Comparison of ENCODE assay signal across 21 cellular contexts in the genomic region with DNA sequence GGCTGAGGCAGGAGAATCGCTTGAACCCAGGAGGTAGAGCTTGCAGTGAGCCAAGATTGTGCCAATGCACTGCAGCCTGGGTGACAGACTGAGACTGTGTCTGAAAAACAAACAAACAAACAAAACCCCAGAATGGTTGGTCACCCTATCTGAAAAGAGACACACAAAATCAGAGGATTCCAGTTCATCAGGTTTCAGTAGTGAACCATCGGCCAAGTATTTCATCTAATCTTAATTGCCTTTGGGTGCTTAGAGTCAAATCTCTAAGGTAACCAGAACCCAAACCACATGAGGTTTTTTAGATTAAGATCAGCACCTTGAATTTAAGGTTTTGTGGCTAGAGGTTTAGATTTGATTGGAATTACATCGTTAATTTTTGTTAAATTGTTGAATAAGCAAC. TPM values are rescaled to one million over a fixed set of nuclear protein-coding genes. Genes with fewer than 3 reads are reported as not detected.
DNase-seq lines count a peak whose midpoint lies in the region; ATAC-seq, FAIRE-seq and TF ChIP-seq lines count a peak whose summit lies in the region.
"Had no signal": no experiment of that assay in that cellular context is flagged by ENCODE, and none has a peak within 500 bp of the region (broad histone marks: within the 10 kb centered on the region; RNA-seq: fewer than 3 reads in every experiment).

No MANE protein-coding gene starts in this region.

- H3K36me3 ChIP-seq in CD4-positive, CD25-positive, alpha-beta regulatory T cell (ENCODE audit: control insufficient read depth, insufficient read depth, low read length): peaks cover 18% of the 10 kb centered on the region
- H3K36me3 ChIP-seq in SK-N-MC (ENCODE audit: insufficient read depth, low read length) (peaks cover 60% of the 10 kb centered on the region), mucosa of descending colon (ENCODE audit: low read depth) (no peaks in the 10 kb centered on the region)
- H3K36me3 ChIP-seq: transverse colon had no signal

- no peak for FAIRE-seq in GM12891 (lab: Jason Lieb, UNC)

- H3K4me1 Mint-ChIP-seq in CD4-positive, CD25-positive, alpha-beta regulatory T cell: peaks cover 18 to 85% (median 66%) of the 10 kb centered on the region in 4 donors

- ATAC-seq in CD4-positive, CD25-positive, alpha-beta regulatory T cell (ENCODE audit: low read depth in 2 of 2): no peak
- ATAC-seq in esophagus mucosa (peak; percentile 59), mucosa of descending colon (no peak)
- ATAC-seq: body of pancreas, gastrocnemius medialis, GM23338 had no signal

- H3K9ac ChIP-seq in SK-N-MC (ENCODE audit: insufficient read length): no peak overlapping the region

- H3K9me3 ChIP-seq in CD4-positive, CD25-positive, alpha-beta regulatory T cell (ENCODE audit: control insufficient read depth in 2 of 2, low read length in 2 of 2): no peaks in the 10 kb centered on the region
- H3K9me3 ChIP-seq in SK-N-MC (ENCODE audit: low read depth, low read length) (no peaks in the 10 kb centered on the region), mucosa of descending colon (no peaks in the 10 kb centered on the region)
- H3K9me3 ChIP-seq: body of pancreas, gastrocnemius medialis, transverse colon had no signal

- intact Hi-C loops in mucosa of descending colon (cut with DNase I, micrococcal nuclease): no loop called here

- H3K4me3 ChIP-seq in CD4-positive, CD25-positive, alpha-beta regulatory T cell (ENCODE audit: low read depth, low read length): peak overlapping the region; percentile 33
- H3K4me3 ChIP-seq in SK-N-MC (no peak overlapping the region), mucosa of descending colon (no peak overlapping the region)
- H3K4me3 ChIP-seq: body of pancreas, gastrocnemius medialis, GM23338, transverse colon had no signal

- peaks cover 19% of the 10 kb centered on the region for H3K36me3 Mint-ChIP-seq in CD4-positive, CD25-positive, alpha-beta regulatory T cell

- H3K27me3 Mint-ChIP-seq in CD4-positive, CD25-positive, alpha-beta regulatory T cell: no peaks in the 10 kb centered on the region
- H3K27me3 Mint-ChIP-seq: activated naive CD4-positive, alpha-beta T cell treated with anti-CD3 and anti-CD28 coated beads, Interleukin-2, amount 50 U/mL, for 24 hours; progenitor cell of endocrine pancreas; stimulated activated naive CD8-positive, alpha-beta T cell treated with anti-CD3 and anti-CD28 coated beads, Interleukin-15, Interleukin-2, amounts not matched to agents 100 ng/mL and 50 ng/mL, for 24 hours had no signal

- no peak overlapping the region for H3K27ac ChIP-seq in CD4-positive, CD25-positive, alpha-beta regulatory T cell (ENCODE audit: insufficient read depth, low read length, poor library complexity, severe bottlenecking)
- H3K27ac ChIP-seq in SK-N-MC: 0 out of 2 replicates have a peak overlapping the region, but pooled peaks have one; percentile 12
- H3K27ac ChIP-seq: body of pancreas, gastrocnemius medialis, transverse colon had no signal

- peaks cover 58% of the 10 kb centered on the region for H3K4me1 ChIP-seq in CD4-positive, CD25-positive, alpha-beta regulatory T cell (ENCODE audit: control insufficient read depth, insufficient read depth, low read length, poor library complexity, severe bottlenecking)
- H3K4me1 ChIP-seq in mucosa of descending colon (ENCODE audit: low read depth): peaks cover 3% of the 10 kb centered on the region

- H3K27me3 ChIP-seq in CD4-positive, CD25-positive, alpha-beta regulatory T cell (ENCODE audit: control insufficient read depth, insufficient read depth, low read length): no peaks in the 10 kb centered on the region
- H3K27me3 ChIP-seq: body of pancreas, gastrocnemius medialis, transverse colon had no signal

- DNase-seq in CD4-positive, CD25-positive, alpha-beta regulatory T cell: no peak
- DNase-seq in GM12891 (ENCODE audit: insufficient read length, low spot score) (no peak), SK-N-MC (ENCODE audit: low read depth, low spot score) (no peak), germinal center (ENCODE audit: low spot score) (no peak), mucosa of descending colon (no peak), iPS-NIHi11 (ENCODE audit: low spot score) (no peak)
- DNase-seq: activated CD4-positive, alpha-beta T cell treated with anti-CD3 and anti-CD28 coated beads for 48 hours; body of pancreas; cortex of kidney; gastrocnemius medialis; NCI-H1436 treated with DMSO at 0.1 percent for 48 hours; NCI-H2227 treated with DMSO at 0.1 percent for 48 hours; NK-92 treated with Interleukin-12 subunit alpha and Interleukin-12 subunit beta, amount 100 ng/mL, for 24 hours; stimulated activated CD4-positive, alpha-beta T cell treated with anti-CD3 and anti-CD28 coated beads, Interleukin-2, amount 100 ng/mL, for 24 hours; transverse colon had no signal

- TF ChIP-seq CTCF in mucosa of descending colon (IDR thresholded peaks at IDR 0.05): no peak

- H3K4me3 Mint-ChIP-seq in CD4-positive, CD25-positive, alpha-beta regulatory T cell: peak overlapping the region in 2 of 4 donors; percentile 15 to 27
- H3K4me3 Mint-ChIP-seq: GM23338; nephron; stimulated activated naive CD8-positive, alpha-beta T cell treated with anti-CD3 and anti-CD28 coated beads, Interleukin-15, Interleukin-2, amounts not matched to agents 100 ng/mL and 50 ng/mL, for 24 hours had no signal

- TF ChIP-seq POLR2A in GM12891 (IDR thresholded peaks at IDR 0.05; ENCODE audit: low read depth, low read length): peak; percentile 26; the same call in 1 of the 2 replicates

- no peaks in the 10 kb centered on the region for H3K9me3 Mint-ChIP-seq in CD4-positive, CD25-positive, alpha-beta regulatory T cell
- H3K9me3 Mint-ChIP-seq: activated naive CD4-positive, alpha-beta T cell treated with anti-CD3 and anti-CD28 coated beads, Interleukin-2, amount 50 U/mL, for 24 hours; GM23338; nephron; stimulated activated naive CD8-positive, alpha-beta T cell treated with anti-CD3 and anti-CD28 coated beads, Interleukin-15, Interleukin-2, amounts not matched to agents 100 ng/mL and 50 ng/mL, for 24 hours had no signal

- H3K27ac Mint-ChIP-seq in CD4-positive, CD25-positive, alpha-beta regulatory T cell: peak overlapping the region in 2 of 3 donors; percentile 25 to 65
- H3K27ac Mint-ChIP-seq: activated naive CD4-positive, alpha-beta T cell treated with anti-CD3 and anti-CD28 coated beads, Interleukin-2, amount 50 U/mL, for 24 hours; GM23338 had no signal

TF ChIP-seq in GM12891, 5 proteins besides CTCF, POLR2A, EP300 and RAD21:
- TF ChIP-seq SPI1 (IDR thresholded peaks at IDR 0.05; ENCODE audit: low read depth, low read length) (no peak), PAX5 (IDR thresholded peaks at IDR 0.05; ENCODE audit: insufficient read depth, low read length, severe bottlenecking) (no peak), POU2F2 (IDR thresholded peaks at IDR 0.05; ENCODE audit: low read depth, low read length) (no peak), TAF1 (IDR thresholded peaks at IDR 0.05; ENCODE audit: low read depth, low read length) (no peak), POLR2AphosphoS5 (IDR thresholded peaks at IDR 0.05; ENCODE audit: low read depth, low read length) (no peak)

RNA-seq across cellular contexts. Expression of a gene that starts 8.3 kb away (rescaled TPM):
- total RNA-seq in CD4-positive, CD25-positive, alpha-beta regulatory T cell: 31.9 TPM
- polyA plus RNA-seq in CD4-positive, CD25-positive, alpha-beta regulatory T cell: 10 to 100 TPM; 18.0 to 20.9 (median 19.5) TPM
- 11.9 TPM for polyA plus RNA-seq in GM12891 (2012; ENCODE audit: low read depth, missing spikeins)
- 5.3 TPM for total RNA-seq in esophagus mucosa
- total RNA-seq in mucosa of descending colon: 10 to 100 TPM in 2 of 3 donors, 1 to 10 TPM in 1; 8.1 to 13.3 (median 11.0) TPM

RNA-seq across cellular contexts. Expression of a gene that starts 52.2 kb away (rescaled TPM):
- 10.4 TPM for total RNA-seq in CD4-positive, CD25-positive, alpha-beta regulatory T cell
- 10 to 100 TPM; 10.2 to 13.3 (median 11.9) TPM for polyA plus RNA-seq in CD4-positive, CD25-positive, alpha-beta regulatory T cell
- 16.9 TPM for polyA plus RNA-seq in GM12891 (2012; ENCODE audit: low read depth, missing spikeins)
- total RNA-seq in esophagus mucosa (14.2 TPM), mucosa of descending colon (10 to 100 TPM; 16.5 to 25.6 (median 21.0) TPM)
